Comparison of ENCODE assay signal across 8 cellular contexts in the genomic region with DNA sequence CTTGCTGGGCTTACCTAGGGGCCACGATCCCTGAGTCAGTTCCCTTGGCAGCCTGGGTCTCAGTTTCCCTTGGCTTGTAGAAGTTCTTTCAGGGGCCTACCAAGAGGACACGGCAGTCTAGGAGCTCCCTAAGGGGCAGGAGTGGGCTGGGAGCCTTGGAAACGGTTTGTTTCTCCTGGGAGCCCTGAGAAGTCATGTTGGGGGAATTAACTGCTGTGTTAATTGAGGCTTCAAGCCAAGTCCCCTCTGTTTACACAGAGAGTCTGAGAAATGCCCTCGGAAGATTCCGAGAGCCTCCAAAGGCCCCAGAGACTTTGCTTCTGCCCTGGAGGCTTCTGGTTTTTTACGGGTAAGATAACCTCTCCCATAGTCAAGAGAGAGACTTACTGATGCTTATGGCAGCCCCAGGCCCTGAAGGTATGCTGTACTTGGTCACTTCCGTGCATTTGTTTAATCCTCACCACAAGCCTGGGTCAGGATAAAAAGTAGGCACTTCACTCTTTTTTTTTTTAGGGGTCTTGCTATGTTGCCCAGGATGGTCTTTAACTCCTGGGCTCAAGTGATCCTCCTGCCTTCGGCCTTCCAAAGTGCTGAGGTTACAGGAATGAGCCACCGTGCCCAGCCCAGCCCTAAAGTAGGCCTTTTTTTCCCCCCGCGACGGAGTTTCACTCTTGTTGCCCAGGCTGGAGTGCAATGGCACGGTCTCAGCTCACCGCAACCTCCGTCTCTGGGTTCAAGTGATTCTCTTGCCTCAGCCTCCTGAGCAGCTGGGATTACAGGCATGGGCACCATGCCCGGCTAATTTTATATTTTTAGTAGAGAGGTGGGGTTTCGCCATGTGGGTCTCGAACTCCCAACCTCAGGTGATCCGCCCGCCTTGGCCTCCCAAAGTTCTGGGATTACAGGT. TPM values are rescaled to one million over a fixed set of nuclear protein-coding genes. Genes with fewer than 3 reads are reported as not detected.
A peak's percentile ranks its signal among the peaks of the same experiment; 100 is the strongest.
DNase-seq lines count a peak whose midpoint lies in the region; ATAC-seq, FAIRE-seq and TF ChIP-seq lines count a peak whose summit lies in the region.

No MANE protein-coding gene starts in this region.

- H3K36me3 ChIP-seq in ES-I3 (ENCODE audit: insufficient read depth, low read length) (no peaks in the 10 kb centered on the region), SJCRH30 (no peaks in the 10 kb centered on the region), gastrocnemius medialis (no peaks in the 10 kb centered on the region)

- peak overlapping the region; percentile 56 for H3K4me3 ChIP-seq in SJCRH30
- H3K4me3 ChIP-seq in gastrocnemius medialis, result no peak overlapping the region

- FAIRE-seq in frontal cortex (lab: Jason Lieb, UNC), result no peak

- H3K9ac ChIP-seq in ES-I3 (ENCODE audit: low read depth, low read length), result peak overlapping the region; percentile 51

- intact Hi-C loops in gastrocnemius medialis (cut with DNase I; ENCODE audit: low total_unique reads), result no loop called here

- in situ Hi-C loops in gastrocnemius medialis (cut with MboI; ENCODE audit: low sequenced_read_pairs in 4 of 4), result no loop called here

- H3K9me3 ChIP-seq in ES-I3 (ENCODE audit: control insufficient read depth, insufficient read depth, low read length) (no peaks in the 10 kb centered on the region), SJCRH30 (replicated peaks) (no peaks in the 10 kb centered on the region), gastrocnemius medialis (no peaks in the 10 kb centered on the region)

- no peaks in the 10 kb centered on the region for H3K27me3 ChIP-seq in SJCRH30
- H3K27me3 ChIP-seq in foreskin keratinocyte, result no peaks in the 10 kb centered on the region
- H3K27me3 ChIP-seq in gastrocnemius medialis, result no peaks in the 10 kb centered on the region

- H3K4me1 ChIP-seq in ES-I3 (ENCODE audit: insufficient read depth, low read length) (peaks cover 28% of the 10 kb centered on the region), SJCRH30 (peaks cover 39% of the 10 kb centered on the region), foreskin keratinocyte (peaks cover 47% of the 10 kb centered on the region), gastrocnemius medialis (peaks cover 14 to 26% of the 10 kb centered on the region in 2 donors)

- no peak for TF ChIP-seq CTCF in foreskin keratinocyte (conservative IDR thresholded peaks at IDR 0.05)
- no peak for TF ChIP-seq CTCF in gastrocnemius medialis (IDR thresholded peaks at IDR 0.05 in 4 of 5, conservative IDR thresholded peaks at IDR 0.05 in 1 of 5)

- no peak for TF ChIP-seq POLR2A in gastrocnemius medialis (IDR thresholded peaks at IDR 0.05)

- peak; percentile 45 to 63 for DNase-seq in SJCRH30
- DNase-seq in foreskin keratinocyte, result no peak
- DNase-seq in gastrocnemius medialis, result no peak
- no peak for DNase-seq in cerebellum (ENCODE audit: low spot score)
- no peak for DNase-seq in frontal cortex (ENCODE audit: low spot score in 2 of 2)
- no peak for DNase-seq in DMS 273 (lab: John Stamatoyannopoulos, UW; ENCODE audit: unreplicated experiment)
- no peak for DNase-seq in NCI-H2107 (lab: John Stamatoyannopoulos, UW)

- ATAC-seq in foreskin keratinocyte (no peak), gastrocnemius medialis (no peak)

- H3K27ac ChIP-seq in SJCRH30 (peak overlapping the region; percentile 97), foreskin keratinocyte (peak overlapping the region; percentile 71), gastrocnemius medialis (peak overlapping the region; percentile 80 to 89 (median 88))

RNA-seq across cellular contexts. Expression of a gene that starts 15.1 kb away (rescaled TPM):
- 30.2 and 31.7 TPM in 2 replicates for total RNA-seq in SJCRH30 (2014; rRNA removed; shearing (Covaris generic))
- total RNA-seq in foreskin keratinocyte (48.2 and 51.8 TPM in 2 replicates), gastrocnemius medialis (10 to 100 TPM; 15.4 to 19.1 (median 16.7) TPM), cerebellum (10.3 TPM), frontal cortex (9.0 TPM)
- 72.2 and 90.4 TPM in 2 replicates for polyA plus RNA-seq in foreskin keratinocyte

RNA-seq across cellular contexts. Expression of a gene that starts 15.2 kb away (rescaled TPM):
- 58.5 and 70.7 TPM in 2 replicates for total RNA-seq in SJCRH30 (2014; rRNA removed; shearing (Covaris generic))
- total RNA-seq in foreskin keratinocyte, result 66.7 and 69.4 TPM in 2 replicates
- polyA plus RNA-seq in foreskin keratinocyte, result 95.3 and 97.5 TPM in 2 replicates
- 10 to 100 TPM; 16.5 to 40.7 (median 33.4) TPM for total RNA-seq in gastrocnemius medialis
- 19.7 TPM for total RNA-seq in cerebellum
- total RNA-seq in frontal cortex, result 18.3 TPM

RNA-seq across cellular contexts. Expression of a gene that starts 47.3 kb away (rescaled TPM):
- total RNA-seq in SJCRH30 (2014; rRNA removed; shearing (Covaris generic)), result 103 and 105 TPM in 2 replicates
- total RNA-seq in foreskin keratinocyte (71.7 and 72.6 TPM in 2 replicates), gastrocnemius medialis (10 to 100 TPM; 36.3 to 81.3 (median 49.4) TPM), cerebellum (10.5 TPM), frontal cortex (16.3 TPM)
- 32.9 and 36.7 TPM in 2 replicates for polyA plus RNA-seq in foreskin keratinocyte

RNA-seq across cellular contexts. Expression of a gene that starts 48.8 kb away (rescaled TPM):
- 54.1 and 59.0 TPM in 2 replicates for total RNA-seq in SJCRH30 (2014; rRNA removed; shearing (Covaris generic))
- total RNA-seq in foreskin keratinocyte (35.7 and 37.7 TPM in 2 replicates), gastrocnemius medialis (10 to 100 TPM; 31.7 to 47.9 (median 45.0) TPM), cerebellum (14.1 TPM), frontal cortex (17.9 TPM)
- polyA plus RNA-seq in foreskin keratinocyte, result 43.4 and 44.8 TPM in 2 replicates

Comparison
In these comparisons a context has a peak if more than half of its experiments do, and no peak if none do; other contexts are left out.
1. DNase-seq: peak in SJCRH30 (2 of 2); none in foreskin keratinocyte (0 of 2), gastrocnemius medialis (0 of 2), cerebellum (single experiment), frontal cortex (0 of 2), DMS 273 (single experiment) and NCI-H2107 (single experiment).
2. Peak in every context shown above with its lines, with median percentiles within 50 percentile points of each other: H3K27ac ChIP-seq.